In the genomic region with DNA sequence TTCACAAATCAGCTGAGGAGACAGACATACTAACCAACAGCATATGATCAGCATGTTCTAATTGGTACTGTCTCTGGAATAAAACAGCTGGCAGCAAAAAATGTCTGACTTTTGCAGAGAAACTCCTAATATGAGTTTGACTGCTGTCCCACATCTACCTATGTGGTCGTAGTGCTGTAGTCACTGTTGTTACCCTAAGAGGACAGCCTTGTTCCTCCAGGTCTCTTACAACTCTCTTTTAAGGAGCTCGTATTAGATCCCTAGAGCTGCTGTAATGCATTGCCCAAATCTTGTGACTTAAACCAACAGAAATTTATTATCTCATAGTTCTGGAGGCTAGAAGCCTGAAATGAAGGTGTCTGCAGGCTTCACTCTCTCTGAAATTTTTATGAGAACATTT, we compare ENCODE assay signal across 17 cellular contexts.
DNase-seq lines count a peak whose midpoint lies in the region; ATAC-seq and TF ChIP-seq lines count a peak whose summit lies in the region.
"Had no signal": no experiment of that assay in that cellular context is flagged by ENCODE, and none has a peak within 500 bp of the region (broad histone marks: within the 10 kb centered on the region; RNA-seq: fewer than 3 reads in every experiment).

No MANE protein-coding gene starts in this region.

- peaks cover 5% of the 10 kb centered on the region for H3K9me3 Mint-ChIP-seq in activated CD4-positive, alpha-beta T cell treated with anti-CD3 and anti-CD28 coated beads for 36 hours (ENCODE audit: low read depth)
- H3K9me3 Mint-ChIP-seq in activated naive CD8-positive, alpha-beta T cell (ENCODE audit: low read depth) = no peaks in the 10 kb centered on the region
- H3K9me3 Mint-ChIP-seq in activated naive CD8-positive, alpha-beta T cell treated with anti-CD3 and anti-CD28 coated beads, Interleukin-2, amount 50 U/mL, for 24 hours = no peaks in the 10 kb centered on the region
- H3K9me3 Mint-ChIP-seq in activated B cell treated with CpG ODN at 0.5 μM for 24 hours = peaks cover 7% of the 10 kb centered on the region

- H3K4me1 ChIP-seq in neutrophil (ENCODE audit: control insufficient read depth in 1 of 2, insufficient read depth in 1 of 2, low read depth in 1 of 2, low read length in 1 of 2) = no peaks in the 10 kb centered on the region

- H3K27me3 ChIP-seq in neutrophil = no peaks in the 10 kb centered on the region
- H3K27me3 ChIP-seq: BLaER1 treated with 17β-estradiol and CSF1 and Interleukin-3, amounts not matched to agents 10 nM and 100 nM had no signal

- ATAC-seq in activated CD4-positive, alpha-beta T cell treated with anti-CD3 and anti-CD28 coated beads for 36 hours = peak; percentile 14
- no peak for ATAC-seq in activated naive CD8-positive, alpha-beta T cell treated with anti-CD3 and anti-CD28 coated beads, Interleukin-2, amount 50 U/mL, for 24 hours
- ATAC-seq in activated B cell treated with CpG ODN at 0.5 μM for 24 hours (ENCODE audit: low read depth) (no peak), HG02798 (IDR thresholded peaks at IDR 0.05; ENCODE audit: poor library complexity, unreplicated experiment) (no peak)
- ATAC-seq: GM23338 had no signal

- no peak for DNase-seq in activated CD4-positive, alpha-beta T cell treated with anti-CD3 and anti-CD28 coated beads for 36 hours
- DNase-seq in activated CD4-positive, alpha-beta T cell treated with anti-CD3 and anti-CD28 coated beads for 4 hours = no peak
- no peak for DNase-seq in activated naive CD8-positive, alpha-beta T cell treated with anti-CD3 and anti-CD28 coated beads, Interleukin-2, amount 50 U/mL, for 24 hours
- DNase-seq in activated B cell treated with CpG ODN at 0.5 μM for 24 hours (no peak), foreskin fibroblast (no peak)
- DNase-seq: AML-193; CD4-positive, CD25-positive, alpha-beta regulatory T cell; DND-41; GDM1; H9 had no signal

- no peaks in the 10 kb centered on the region for H3K27me3 Mint-ChIP-seq in activated CD4-positive, alpha-beta T cell treated with anti-CD3 and anti-CD28 coated beads for 36 hours
- H3K27me3 Mint-ChIP-seq in activated naive CD8-positive, alpha-beta T cell = no peaks in the 10 kb centered on the region
- no peaks in the 10 kb centered on the region for H3K27me3 Mint-ChIP-seq in activated naive CD8-positive, alpha-beta T cell treated with anti-CD3 and anti-CD28 coated beads, Interleukin-2, amount 50 U/mL, for 24 hours
- no peaks in the 10 kb centered on the region for H3K27me3 Mint-ChIP-seq in activated B cell treated with CpG ODN at 0.5 μM for 24 hours
- H3K27me3 Mint-ChIP-seq: CD4-positive, CD25-positive, alpha-beta regulatory T cell; IgD-negative memory B cell had no signal

- intact Hi-C loops in activated CD4-positive, alpha-beta T cell treated with anti-CD3 and anti-CD28 coated beads for 36 hours (cut with DNase I, micrococcal nuclease) = loop anchor here in 1 of 2 experiments (5.0 kb wide), 1 partner anchor 719 kb away; no protein-coding TSS in a partner anchor
- intact Hi-C loops in activated B cell treated with CpG ODN at 0.5 μM for 24 hours (cut with micrococcal nuclease) = loop anchor here (10.0 kb wide), 1 partner anchor 684 kb away; no protein-coding TSS in a partner anchor

- H3K36me3 ChIP-seq in neutrophil = peaks cover 65% of the 10 kb centered on the region

- peaks cover 27% of the 10 kb centered on the region for H3K4me1 Mint-ChIP-seq in activated CD4-positive, alpha-beta T cell treated with anti-CD3 and anti-CD28 coated beads for 36 hours
- peaks cover 56% of the 10 kb centered on the region for H3K4me1 Mint-ChIP-seq in activated naive CD8-positive, alpha-beta T cell (ENCODE audit: low read depth)
- peaks cover 17% of the 10 kb centered on the region for H3K4me1 Mint-ChIP-seq in activated naive CD8-positive, alpha-beta T cell treated with anti-CD3 and anti-CD28 coated beads, Interleukin-2, amount 50 U/mL, for 24 hours
- H3K4me1 Mint-ChIP-seq in activated B cell treated with CpG ODN at 0.5 μM for 24 hours = peaks cover 33% of the 10 kb centered on the region

- no peak overlapping the region for H3K4me3 Mint-ChIP-seq in activated CD4-positive, alpha-beta T cell treated with anti-CD3 and anti-CD28 coated beads for 36 hours
- no peak overlapping the region for H3K4me3 Mint-ChIP-seq in activated naive CD8-positive, alpha-beta T cell
- H3K4me3 Mint-ChIP-seq in activated naive CD8-positive, alpha-beta T cell treated with anti-CD3 and anti-CD28 coated beads, Interleukin-2, amount 50 U/mL, for 24 hours = no peak overlapping the region
- H3K4me3 Mint-ChIP-seq in activated B cell treated with CpG ODN at 0.5 μM for 24 hours = no peak overlapping the region
- H3K4me3 Mint-ChIP-seq: CD4-positive, CD25-positive, alpha-beta regulatory T cell; GM23338; H9; IgD-negative memory B cell had no signal

- POLR2A ChIA-PET in activated CD4-positive, alpha-beta T cell treated with anti-CD3 and anti-CD28 coated beads for 36 hours (lab: Charles Lee) = no interaction called here
- POLR2A ChIA-PET in activated B cell treated with CpG ODN at 0.5 μM for 24 hours (lab: Charles Lee) = no interaction called here

- peaks cover 51% of the 10 kb centered on the region for H3K36me3 Mint-ChIP-seq in activated CD4-positive, alpha-beta T cell treated with anti-CD3 and anti-CD28 coated beads for 36 hours (ENCODE audit: low read depth)
- peaks cover 43% of the 10 kb centered on the region for H3K36me3 Mint-ChIP-seq in activated naive CD8-positive, alpha-beta T cell
- peaks cover 60% of the 10 kb centered on the region for H3K36me3 Mint-ChIP-seq in activated naive CD8-positive, alpha-beta T cell treated with anti-CD3 and anti-CD28 coated beads, Interleukin-2, amount 50 U/mL, for 24 hours (ENCODE audit: low read depth)
- H3K36me3 Mint-ChIP-seq in activated B cell treated with CpG ODN at 0.5 μM for 24 hours (ENCODE audit: low read depth) = peaks cover 60% of the 10 kb centered on the region

- H3K27ac ChIP-seq in neutrophil = peak overlapping the region; percentile 23
- H3K27ac ChIP-seq: 22Rv1; BLaER1 treated with 17β-estradiol and CSF1 and Interleukin-3, amounts not matched to agents 10 nM and 100 nM had no signal

- no peak for TF ChIP-seq CTCF in activated B cell treated with CpG ODN at 0.5 μM for 24 hours (IDR thresholded peaks at IDR 0.05)
- no peak for TF ChIP-seq CTCF in neutrophil (IDR thresholded peaks at IDR 0.05)
- TF ChIP-seq CTCF in foreskin fibroblast (IDR thresholded peaks at IDR 0.05; ENCODE audit: low read depth, low read length) = no peak

- CTCF ChIA-PET in activated CD4-positive, alpha-beta T cell treated with anti-CD3 and anti-CD28 coated beads for 36 hours (lab: Charles Lee) = interaction anchor here (0.6 to 1.4 kb wide), 5 partner anchors 10 to 470 kb away, joined by 3 to 4 read pairs (median 3); no protein-coding TSS in a partner anchor
- CTCF ChIA-PET in activated B cell treated with CpG ODN at 0.5 μM for 24 hours (lab: Charles Lee) = interaction anchor here (1.1 kb wide), 1 partner anchor 51 kb away, joined by 3 read pairs; no protein-coding TSS in a partner anchor

- H3K4me3 ChIP-seq in neutrophil (ENCODE audit: low read depth in 1 of 2, low read length in 1 of 2) (no peak overlapping the region), foreskin fibroblast (ENCODE audit: low read depth in 1 of 2, low read length in 2 of 2) (no peak overlapping the region)
- H3K4me3 ChIP-seq: BLaER1 treated with 17β-estradiol and CSF1 and Interleukin-3, amounts not matched to agents 10 nM and 100 nM; GM23338 had no signal

- no peaks in the 10 kb centered on the region for H3K9me3 ChIP-seq in neutrophil

- H3K27ac Mint-ChIP-seq in activated CD4-positive, alpha-beta T cell treated with anti-CD3 and anti-CD28 coated beads for 36 hours = no peak overlapping the region
- peak overlapping the region; percentile 76 for H3K27ac Mint-ChIP-seq in activated naive CD8-positive, alpha-beta T cell
- no peak overlapping the region for H3K27ac Mint-ChIP-seq in activated naive CD8-positive, alpha-beta T cell treated with anti-CD3 and anti-CD28 coated beads, Interleukin-2, amount 50 U/mL, for 24 hours
- H3K27ac Mint-ChIP-seq in activated B cell treated with CpG ODN at 0.5 μM for 24 hours = peak overlapping the region; percentile 7
- H3K27ac Mint-ChIP-seq: GM23338, H9 had no signal

Comparison
In these comparisons a context has a peak if more than half of its experiments do, and no peak if none do; other contexts are left out.
1. H3K27ac Mint-ChIP-seq: peak in activated naive CD8-positive, alpha-beta T cell (single experiment) and activated B cell treated with CpG ODN at 0.5 μM for 24 hours (single experiment); none in activated CD4-positive, alpha-beta T cell treated with anti-CD3 and anti-CD28 coated beads for 36 hours (single experiment) and activated naive CD8-positive, alpha-beta T cell treated with anti-CD3 and anti-CD28 coated beads, Interleukin-2, amount 50 U/mL, for 24 hours (single experiment).